In genomic region chr7:149879271-149879711, GRCh38 we compare ENCODE assay signal across 22 cellular contexts.
"Had no signal": no experiment of that assay in that cellular context is flagged by ENCODE, and none has a peak within 500 bp of the region (broad histone marks: within the 10 kb centered on the region; RNA-seq: fewer than 3 reads in every experiment).

No MANE protein-coding gene starts in this region.

- H3K4me3 ChIP-seq: body of pancreas, sigmoid colon, tibial artery, vagina had no signal

- H3K27me3 ChIP-seq: body of pancreas, sigmoid colon, tibial artery, vagina had no signal

- DNase-seq: activated CD4-positive, alpha-beta memory T cell treated with anti-CD3 and anti-CD28 coated beads, Interleukin-2, amount 10 ng/mL, durations not matched to agents 7 days and 5 days; activated CD4-positive, alpha-beta T cell treated with anti-CD3 and anti-CD28 coated beads for 48 hours; activated CD4-positive, CD25-positive, alpha-beta regulatory T cell; activated naive CD4-positive, alpha-beta T cell treated with Interleukin-2 at 50 U/mL for 16 hours; activated naive CD8-positive, alpha-beta T cell treated with anti-CD3 and anti-CD28 coated beads, Interleukin-2, amount 10 ng/mL, durations not matched to agents 7 days and 5 days; activated T-cell treated with anti-CD3 and anti-CD28 coated beads, Interleukin-2, amount 50 U/mL, for 24 hours; amygdala; body of pancreas; effector memory CD8-positive, alpha-beta T cell; foreskin fibroblast; left cardiac atrium; mesendoderm; naive thymus-derived CD8-positive, alpha-beta T cell; sigmoid colon; stimulated activated CD4-positive, alpha-beta T cell treated with anti-CD3 and anti-CD28 coated beads, Interleukin-4, amount 100 ng/mL, for 4 hours; T-cell; T-helper 9 cell; tibial artery had no signal

- H3K27ac ChIP-seq: body of pancreas, neutrophil, parathyroid adenoma, tibial artery, vagina had no signal

- H3K36me3 ChIP-seq: neutrophil, sigmoid colon, vagina had no signal

- ATAC-seq: body of pancreas; effector memory CD8-positive, alpha-beta T cell; left cardiac atrium; naive thymus-derived CD8-positive, alpha-beta T cell; stimulated activated memory B cell treated with anti-CD40 and anti-IgM and Interleukin-4, amounts not matched to agents 10 μg/mL and 1 μg/mL and 100 μg/mL, for 72 hours; T-cell had no signal

- H3K9me3 ChIP-seq: body of pancreas, neutrophil, sigmoid colon, tibial artery, vagina had no signal

- H3K9ac ChIP-seq: parathyroid adenoma had no signal
